ENCODE assay signal across 31 cellular contexts in genomic region chr11:9769621-9770020, GRCh38.
"Had no signal": no experiment of that assay in that cellular context is flagged by ENCODE, and none has a peak within 500 bp of the region (broad histone marks: within the 10 kb centered on the region; RNA-seq: fewer than 3 reads in every experiment).

No MANE protein-coding gene starts in this region.

- H3K9me3 Mint-ChIP-seq: activated CD4-positive, alpha-beta T cell treated with anti-CD3 and anti-CD28 coated beads, Interleukin-2, amount 10 ng/mL, durations not matched to agents 24 days and 14 days; activated CD8-positive, alpha-beta T cell treated with anti-CD3 and anti-CD28 coated beads for 36 hours; activated naive CD8-positive, alpha-beta T cell treated with anti-CD3 and anti-CD28 coated beads for 36 hours; activated T-cell treated with anti-CD3 and anti-CD28 coated beads, Interleukin-2, amount 50 U/mL, for 72 hours; activated T-helper 17 cell treated with anti-CD3 and anti-CD28 coated beads, Interleukin-2, amount 50 U/mL, for 72 hours; central memory CD8-positive, alpha-beta T cell had no signal

- H3K27me3 ChIP-seq: brain microvascular endothelial cell, cardiac muscle cell, MG63 had no signal

- H3K4me3 ChIP-seq: cardiac muscle cell, MG63, PC-9 had no signal

- H3K4me3 Mint-ChIP-seq: activated CD4-positive, alpha-beta T cell treated with anti-CD3 and anti-CD28 coated beads, Interleukin-2, amount 10 ng/mL, durations not matched to agents 24 days and 14 days; activated CD8-positive, alpha-beta T cell treated with anti-CD3 and anti-CD28 coated beads for 36 hours; activated naive CD8-positive, alpha-beta T cell treated with anti-CD3 and anti-CD28 coated beads for 36 hours; activated T-cell treated with anti-CD3 and anti-CD28 coated beads, Interleukin-2, amount 50 U/mL, for 72 hours; activated T-helper 17 cell treated with anti-CD3 and anti-CD28 coated beads, Interleukin-2, amount 50 U/mL, for 72 hours; central memory CD8-positive, alpha-beta T cell had no signal

- FAIRE-seq: TTC549 had no signal

- H3K27ac Mint-ChIP-seq: activated CD4-positive, alpha-beta T cell treated with anti-CD3 and anti-CD28 coated beads, Interleukin-2, amount 10 ng/mL, durations not matched to agents 24 days and 14 days; activated CD8-positive, alpha-beta T cell treated with anti-CD3 and anti-CD28 coated beads for 36 hours; activated naive CD8-positive, alpha-beta T cell treated with anti-CD3 and anti-CD28 coated beads for 36 hours; activated T-cell treated with anti-CD3 and anti-CD28 coated beads, Interleukin-2, amount 50 U/mL, for 72 hours; activated T-helper 17 cell treated with anti-CD3 and anti-CD28 coated beads, Interleukin-2, amount 50 U/mL, for 72 hours had no signal

- H3K36me3 ChIP-seq: brain microvascular endothelial cell, cardiac muscle cell had no signal

- H3K27ac ChIP-seq: brain microvascular endothelial cell, cardiac muscle cell, PC-9 had no signal

- H2AFZ ChIP-seq: PC-9 had no signal

- H3K27me3 Mint-ChIP-seq: activated CD4-positive, alpha-beta T cell treated with anti-CD3 and anti-CD28 coated beads, Interleukin-2, amount 10 ng/mL, durations not matched to agents 24 days and 14 days; activated CD8-positive, alpha-beta T cell treated with anti-CD3 and anti-CD28 coated beads for 36 hours; activated naive CD8-positive, alpha-beta T cell treated with anti-CD3 and anti-CD28 coated beads for 36 hours; activated T-helper 17 cell treated with anti-CD3 and anti-CD28 coated beads, Interleukin-2, amount 50 U/mL, for 72 hours; central memory CD8-positive, alpha-beta T cell had no signal

- H3K4me1 Mint-ChIP-seq: activated naive CD8-positive, alpha-beta T cell treated with anti-CD3 and anti-CD28 coated beads for 36 hours; central memory CD8-positive, alpha-beta T cell had no signal

- DNase-seq: activated CD4-positive, alpha-beta T cell treated with anti-CD3 and anti-CD28 coated beads, Interleukin-2, amount 10 ng/mL, durations not matched to agents 24 days and 14 days; activated CD4-positive, alpha-beta T cell treated with anti-CD3 and anti-CD28 coated beads, Interleukin-2, amount 50 U/mL, for 4 hours; activated CD8-positive, alpha-beta T cell treated with anti-CD3 and anti-CD28 coated beads for 36 hours; activated effector memory CD4-positive, alpha-beta T cell treated with anti-CD3 and anti-CD28 coated beads, Interleukin-2, amount 50 U/mL, for 16 hours; activated naive CD4-positive, alpha-beta T cell; activated naive CD4-positive, alpha-beta T cell treated with anti-CD3 and anti-CD28 coated beads, Interleukin-2, amount 50 U/mL, for 16 hours; activated naive CD8-positive, alpha-beta T cell treated with anti-CD3 and anti-CD28 coated beads for 36 hours; activated T-cell treated with anti-CD3 and anti-CD28 coated beads, Interleukin-2, amount 50 U/mL, for 1 hour; activated T-cell treated with anti-CD3 and anti-CD28 coated beads, Interleukin-2, amount 50 U/mL, for 72 hours; amniotic stem cell; aorta; brain microvascular endothelial cell; Kasumi-1; KG1; MG63; MV-4-11; NCI-H1092; NCI-H1436 treated with DMSO at 0.1 percent for 48 hours; NCI-H1694 treated with DMSO at 0.1 percent for 48 hours; NCI-H2029; NCI-H510A; NCI-H526; NCI-H748 treated with DMSO at 0.1 percent for 48 hours; NK-92 treated with Interleukin-12 subunit alpha and Interleukin-12 subunit beta, amount 100 ng/mL, for 24 hours; PC-9; Right ventricle myocardium superior; SW 1271 had no signal

- H3K9me3 ChIP-seq: MG63 had no signal

- H3K4me2 ChIP-seq: PC-9 had no signal
